9 cellular contexts compared by ENCODE assay signal in the genomic region with DNA sequence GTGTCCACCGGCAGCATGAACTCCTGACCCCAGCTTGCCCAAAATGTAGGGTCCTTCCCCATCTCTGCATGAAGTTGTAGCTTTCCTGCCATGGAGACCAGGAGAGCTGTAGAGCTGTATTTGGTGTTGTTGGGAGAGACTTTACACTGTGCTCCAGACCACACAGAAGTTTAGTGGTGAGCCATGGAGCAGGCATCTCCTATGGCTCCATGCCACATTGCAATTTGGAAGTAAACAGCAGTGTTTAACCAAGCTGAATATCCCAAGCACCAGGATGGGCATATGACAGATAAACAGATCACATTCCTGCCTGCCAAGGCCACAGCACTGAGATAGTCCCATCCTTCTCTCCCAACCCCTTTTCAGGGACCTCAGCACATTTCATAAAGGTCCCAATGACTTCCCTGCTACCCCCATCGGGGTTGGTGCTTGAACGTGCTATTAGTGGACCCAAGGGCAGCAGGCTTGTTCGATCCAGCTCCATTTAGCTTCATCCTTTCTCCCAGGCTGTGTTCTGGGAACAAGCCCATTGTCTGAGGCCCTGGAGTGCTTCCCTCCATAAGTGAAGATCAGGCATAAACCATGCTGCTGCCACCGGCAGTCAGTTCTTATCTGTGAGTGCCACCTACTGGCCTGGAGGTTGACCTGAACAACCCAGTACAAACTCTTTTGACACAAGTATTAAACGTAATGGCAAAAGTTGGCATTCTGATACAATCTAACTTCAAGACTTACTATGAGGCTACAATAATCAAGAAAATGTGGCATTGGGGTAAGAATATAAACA.
A peak's percentile ranks its signal among the peaks of the same experiment; 100 is the strongest.
DNase-seq lines count a peak whose midpoint lies in the region; ATAC-seq, FAIRE-seq and TF ChIP-seq lines count a peak whose summit lies in the region.
"Had no signal": no experiment of that assay in that cellular context is flagged by ENCODE, and none has a peak within 500 bp of the region (broad histone marks: within the 10 kb centered on the region; RNA-seq: fewer than 3 reads in every experiment).

No MANE protein-coding gene starts in this region.

- H4K20me1 ChIP-seq in H1 (replicated peaks in 1 of 2; ENCODE audit: control insufficient read depth in 1 of 2, insufficient read depth in 2 of 2, low read length in 2 of 2), result no peaks in the 10 kb centered on the region

- H3K79me1 ChIP-seq in H1 (ENCODE audit: low read depth, low read length), result no peaks in the 10 kb centered on the region

- no peaks in the 10 kb centered on the region for H3K27me3 ChIP-seq in AG04450 (ENCODE audit: control insufficient read depth, insufficient read depth, low read length)
- no peaks in the 10 kb centered on the region for H3K27me3 ChIP-seq in H1 (replicated peaks in 1 of 4; ENCODE audit: control insufficient read depth in 3 of 4, extremely low read depth in 1 of 4, insufficient read depth in 3 of 4, low read length in 3 of 4)
- no peaks in the 10 kb centered on the region for H3K27me3 ChIP-seq in sigmoid colon

- H4K8ac ChIP-seq in H1 (ENCODE audit: extremely low read depth, insufficient read depth, low read length), result no peak overlapping the region

- no peak overlapping the region for H3K4me2 ChIP-seq in H1 (ENCODE audit: insufficient read depth in 1 of 2, low read depth in 2 of 2, low read length in 2 of 2)

- TF ChIP-seq EP300 in H1 (IDR thresholded peaks at IDR 0.05; ENCODE audit: borderline replicate concordance in 1 of 2, low read depth in 2 of 2, low read length in 2 of 2) (no peak), sigmoid colon (IDR thresholded peaks at IDR 0.05) (no peak)

- CTCF ChIA-PET in AG04450 (lab: Charles Lee), result no interaction called here
- CTCF ChIA-PET in H1 (lab: Charles Lee; ENCODE audit: partially characterized antibody), result interaction anchor here (0.6 to 2.3 kb wide), 13 partner anchors 9 to 258 kb away, joined by 3 to 11 read pairs (median 3); no protein-coding TSS in a partner anchor

- no peak overlapping the region for H3K9ac ChIP-seq in H1 (replicated peaks in 1 of 4; ENCODE audit: extremely low read depth in 1 of 4, low read depth in 3 of 4, low read length in 3 of 4)

- POLR2A ChIA-PET in AG04450 (lab: Yijun Ruan, JAX) (no interaction called here), H1 (lab: Charles Lee; ENCODE audit: partially characterized antibody) (no interaction called here)

- no peak overlapping the region for H3K56ac ChIP-seq in H1 (replicated peaks; ENCODE audit: insufficient read length, low read depth, low read length)

- no peak overlapping the region for H2BK5ac ChIP-seq in H1 (ENCODE audit: low read depth, low read length)

- H3K9me3 ChIP-seq in AG04450 (ENCODE audit: control insufficient read depth, insufficient read depth, low read length) (no peaks in the 10 kb centered on the region), H1 (ENCODE audit: insufficient read depth in 2 of 2, low read depth in 1 of 2, low read length in 1 of 2) (no peaks in the 10 kb centered on the region), sigmoid colon (no peaks in the 10 kb centered on the region)
- H3K9me3 ChIP-seq: thoracic aorta had no signal

- ATAC-seq in HG02623 (IDR thresholded peaks at IDR 0.05; ENCODE audit: unreplicated experiment), result peak; percentile 86

- no peak overlapping the region for H3K18ac ChIP-seq in H1 (ENCODE audit: extremely low read depth, low read length)

- H2BK12ac ChIP-seq in H1 (ENCODE audit: low read depth, low read length), result peak overlapping the region; percentile 1; the same call in 1 of the 2 replicates

- no peak overlapping the region for H3K4ac ChIP-seq in H1 (replicated peaks; ENCODE audit: insufficient read length, low read depth, low read length)

- H3K36me3 ChIP-seq in H1 (ENCODE audit: control insufficient read depth in 2 of 4, insufficient read depth in 4 of 4, low read length in 3 of 4), result no peaks in the 10 kb centered on the region
- no peaks in the 10 kb centered on the region for H3K36me3 ChIP-seq in sigmoid colon
- H3K36me3 ChIP-seq: thoracic aorta had no signal

- TF ChIP-seq POLR2A in GM12892 (IDR thresholded peaks at IDR 0.05; ENCODE audit: low read depth, low read length), result no peak
- TF ChIP-seq POLR2A in H1 (IDR thresholded peaks at IDR 0.05; ENCODE audit: control extremely low read depth in 1 of 2, low read depth in 2 of 2, low read length in 2 of 2), result no peak
- no peak for TF ChIP-seq POLR2A in sigmoid colon (IDR thresholded peaks at IDR 0.05)

- 93% methylated on average over 6 of the region's 6 CpGs; no CpG with 5 or more reads in 1 of the 2 experiments for WGBS in H1 (ENCODE audit: extremely low coverage in 1 of 2, insufficient coverage in 1 of 2, insufficient read length in 1 of 2, insufficient replicate concordance in 2 of 2, low coverage in 1 of 2, low lambda C conversion rate in 2 of 2, missing lambda C conversion rate in 1 of 2), 2 experiments
- WGBS in sigmoid colon, 2 donors, result 72 to 81% methylated on average over 6 of the region's 6 CpGs

- peak overlapping the region; percentile 88; the same call in 1 of the 2 replicates for H2AFZ ChIP-seq in H1 (ENCODE audit: low read length)

- TF ChIP-seq RAD21 in H1 (IDR thresholded peaks at IDR 0.05 in 1 of 2, conservative IDR thresholded peaks at IDR 0.05 in 1 of 2; ENCODE audit: low read depth in 2 of 2, low read length in 2 of 2), result peak; percentile 81 to 87

- DNase-seq in AG04450 (ENCODE audit: low read depth, low spot score) (peak; percentile 11), GM12892 (ENCODE audit: insufficient read length) (no peak), NCI-H2171 treated with DMSO at 0.1 percent for 48 hours (lab: John Stamatoyannopoulos, UW) (peak; percentile 35), H1 (ENCODE audit: low read depth in 1 of 2, low spot score in 2 of 2) (peak in 1 of 2 experiments; percentile 60), renal cortical epithelial cell (ENCODE audit: low read depth) (peak; percentile 21), sigmoid colon (no peak)
- DNase-seq in effector CD4-positive, alpha-beta T cell, result no peak

- intact Hi-C loops in sigmoid colon (cut with DNase I), result no loop called here

- H2BK120ac ChIP-seq in H1 (replicated peaks; ENCODE audit: low read depth, low read length), result no peak overlapping the region

- H3K23ac ChIP-seq in H1 (ENCODE audit: insufficient read length), result no peak overlapping the region

- H4K5ac ChIP-seq in H1 (ENCODE audit: insufficient read length, low read depth, low read length), result no peak overlapping the region

- H3K79me2 ChIP-seq in H1 (ENCODE audit: control insufficient read depth in 1 of 2, insufficient read depth in 2 of 2, low read length in 2 of 2), result no peaks in the 10 kb centered on the region

- H3K4me3 ChIP-seq in AG04450 (ENCODE audit: low read depth, low read length) (no peak overlapping the region), H1 (ENCODE audit: extremely low read depth in 1 of 4, insufficient read depth in 2 of 4, low read depth in 3 of 4, low read length in 4 of 4) (no peak overlapping the region), sigmoid colon (no peak overlapping the region)
- H3K4me3 ChIP-seq: thoracic aorta had no signal

- no peak overlapping the region for H2AK5ac ChIP-seq in H1 (ENCODE audit: low read depth, low read length)

- peak; percentile 67 for TF ChIP-seq CTCF in AG04450 (IDR thresholded peaks at IDR 0.05; ENCODE audit: low read depth, low read length)
- TF ChIP-seq CTCF in H1 (IDR thresholded peaks at IDR 0.05; ENCODE audit: control extremely low read depth in 1 of 3, insufficient read depth in 1 of 3, low read depth in 1 of 3, low read length in 3 of 3), result peak; percentile 43 to 73 (median 61)
- TF ChIP-seq CTCF in sigmoid colon (IDR thresholded peaks at IDR 0.05), result no peak

- no peaks in the 10 kb centered on the region for H3K23me2 ChIP-seq in H1 (ENCODE audit: low read depth, low read length)

- H3K4me1 ChIP-seq in H1 (replicated peaks in 1 of 4; ENCODE audit: control insufficient read depth in 3 of 4, insufficient read depth in 4 of 4, low read length in 3 of 4) (no peaks in the 10 kb centered on the region), sigmoid colon (no peaks in the 10 kb centered on the region)

- FAIRE-seq in GM12892 (lab: Jason Lieb, UNC) (peak; percentile 58), H1 (lab: Jason Lieb, UNC) (peak; percentile 81)

- H2BK20ac ChIP-seq in H1 (ENCODE audit: low read length), result no peak overlapping the region

- no peak overlapping the region for H3K27ac ChIP-seq in AG04450 (ENCODE audit: low read depth, low read length)
- H3K27ac ChIP-seq in H1 (ENCODE audit: low read depth, low read length), result no peak overlapping the region
- no peak overlapping the region for H3K27ac ChIP-seq in sigmoid colon
- H3K27ac ChIP-seq: thoracic aorta had no signal

- H2BK15ac ChIP-seq in H1 (ENCODE audit: low read length), result peak overlapping the region; percentile 81; the same call in 1 of the 2 replicates

- H4K91ac ChIP-seq in H1 (replicated peaks; ENCODE audit: insufficient read length, low read length), result no peak overlapping the region

- H3K14ac ChIP-seq in H1 (ENCODE audit: insufficient read length), result no peak overlapping the region

TF ChIP-seq in H1, 55 proteins besides CTCF, POLR2A, EP300 and RAD21:
- TF ChIP-seq, protein P1, sequence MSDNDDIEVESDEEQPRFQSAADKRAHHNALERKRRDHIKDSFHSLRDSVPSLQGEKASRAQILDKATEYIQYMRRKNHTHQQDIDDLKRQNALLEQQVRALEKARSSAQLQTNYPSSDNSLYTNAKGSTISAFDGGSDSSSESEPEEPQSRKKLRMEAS (IDR thresholded peaks at IDR 0.05), result peak; percentile 68
- TF ChIP-seq, protein P2, sequence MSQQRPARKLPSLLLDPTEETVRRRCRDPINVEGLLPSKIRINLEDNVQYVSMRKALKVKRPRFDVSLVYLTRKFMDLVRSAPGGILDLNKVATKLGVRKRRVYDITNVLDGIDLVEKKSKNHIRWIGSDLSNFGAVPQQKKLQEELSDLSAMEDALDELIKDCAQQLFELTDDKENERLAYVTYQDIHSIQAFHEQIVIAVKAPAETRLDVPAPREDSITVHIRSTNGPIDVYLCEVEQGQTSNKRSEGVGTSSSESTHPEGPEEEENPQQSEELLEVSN (IDR thresholded peaks at IDR 0.05), result peak; percentile 83
- TF ChIP-seq SIN3A (conservative IDR thresholded peaks at IDR 0.05 in 1 of 2, IDR thresholded peaks at IDR 0.05 in 1 of 2; ENCODE audit: low read depth in 1 of 2, low read length in 2 of 2), result no peak
TF ChIP-seq in H1: peak in this region for 2.

Comparison
In these comparisons a context has a peak if more than half of its experiments do, and no peak if none do; other contexts are left out.
1. DNase-seq: peak in AG04450 (single experiment), NCI-H2171 treated with DMSO at 0.1 percent for 48 hours (single experiment) and renal cortical epithelial cell (single experiment); none in GM12892 (single experiment), effector CD4-positive, alpha-beta T cell (single experiment) and sigmoid colon (single experiment).
2. CTCF ChIP-seq: peak in AG04450 (single experiment) and H1 (3 of 3); none in sigmoid colon (0 of 4).